ENCODE assay signal across 10 cellular contexts in the genomic region with DNA sequence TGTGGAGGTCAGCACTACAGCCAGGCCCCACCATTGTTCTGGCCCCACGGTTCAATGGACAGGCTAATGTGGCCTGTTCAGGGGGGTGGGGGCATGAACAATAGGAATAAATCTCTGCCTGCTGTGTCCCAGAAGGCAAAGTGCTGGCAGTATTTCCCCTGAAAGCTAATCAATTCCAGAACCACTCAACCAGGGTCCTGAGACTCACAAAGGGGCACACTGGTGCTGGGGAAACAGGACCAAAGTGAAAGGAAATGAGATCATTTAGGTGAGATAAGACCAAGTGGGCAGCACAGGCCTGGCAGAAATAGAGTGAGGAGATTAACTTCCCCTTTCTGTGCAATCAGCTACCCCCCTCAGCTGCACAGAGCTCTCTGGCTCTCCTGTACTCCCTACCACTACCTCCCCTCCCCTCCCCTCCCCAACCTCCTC. TPM values are rescaled to one million over a fixed set of nuclear protein-coding genes. Genes with fewer than 3 reads are reported as not detected.
DNase-seq lines count a peak whose midpoint lies in the region; ATAC-seq and TF ChIP-seq lines count a peak whose summit lies in the region.
"Had no signal": no experiment of that assay in that cellular context is flagged by ENCODE, and none has a peak within 500 bp of the region (broad histone marks: within the 10 kb centered on the region; RNA-seq: fewer than 3 reads in every experiment).

No MANE protein-coding gene starts in this region.

- TF ChIP-seq POLR2A in gastrocnemius medialis (IDR thresholded peaks at IDR 0.05): no peak

- H3K9ac ChIP-seq in OCI-LY1 (ENCODE audit: low read length): peak overlapping the region; percentile 70

- H3K27me3 Mint-ChIP-seq in naive B cell: peaks cover 40 to 44% (median 42%) of the 10 kb centered on the region in 3 donors
- H3K27me3 Mint-ChIP-seq: naive thymus-derived CD4-positive, alpha-beta T cell had no signal

- H3K4me1 ChIP-seq in OCI-LY1 (ENCODE audit: insufficient read depth, low read length, severe bottlenecking) (peaks cover 84% of the 10 kb centered on the region), gastrocnemius medialis (no peaks in the 10 kb centered on the region)

- H3K4me2 ChIP-seq in OCI-LY1 (ENCODE audit: low read length): peak overlapping the region; percentile 60

- H3K9me3 ChIP-seq in OCI-LY1 (ENCODE audit: low read length): no peaks in the 10 kb centered on the region
- H3K9me3 ChIP-seq in gastrocnemius medialis: no peaks in the 10 kb centered on the region

- H4K20me1 ChIP-seq in OCI-LY1 (ENCODE audit: insufficient read depth, low read length): no peaks in the 10 kb centered on the region

- peak overlapping the region; percentile 72 to 99 (median 87) for H3K27ac Mint-ChIP-seq in naive B cell
- H3K27ac Mint-ChIP-seq: naive thymus-derived CD4-positive, alpha-beta T cell had no signal

- H2AFZ ChIP-seq in OCI-LY1 (ENCODE audit: low read length): no peak overlapping the region

- peaks cover 49 to 81% (median 78%) of the 10 kb centered on the region in 3 donors for H3K4me1 Mint-ChIP-seq in naive B cell

- H3K9me2 ChIP-seq in OCI-LY1 (ENCODE audit: low read depth, low read length): no peaks in the 10 kb centered on the region

- TF ChIP-seq CTCF in OCI-LY1 (IDR thresholded peaks at IDR 0.05; ENCODE audit: low read length) (no peak), gastrocnemius medialis (IDR thresholded peaks at IDR 0.05 in 4 of 5, conservative IDR thresholded peaks at IDR 0.05 in 1 of 5) (no peak)

- DNase-seq in naive B cell (peak; percentile 73), NCI-H345 (lab: John Stamatoyannopoulos, UW) (no peak), NCI-H2081 treated with DMSO at 0.1 percent for 48 hours (lab: John Stamatoyannopoulos, UW) (no peak), NCI-H226 (no peak), gastrocnemius medialis (no peak)
- DNase-seq: effector CD4-positive, alpha-beta T cell; naive thymus-derived CD4-positive, alpha-beta T cell had no signal

- peaks cover 3 to 5% of the 10 kb centered on the region in 2 donors for H3K36me3 Mint-ChIP-seq in naive B cell

- H3K27ac ChIP-seq in OCI-LY1 (ENCODE audit: low read depth, low read length, poor library complexity, severe bottlenecking): peak overlapping the region; percentile 98
- H3K27ac ChIP-seq in gastrocnemius medialis: no peak overlapping the region

- H3K27me3 ChIP-seq in OCI-LY1 (ENCODE audit: insufficient read depth, low read length) (no peaks in the 10 kb centered on the region), gastrocnemius medialis (no peaks in the 10 kb centered on the region)

- H3K4me3 ChIP-seq in OCI-LY1 (ENCODE audit: low read depth, low read length, poor library complexity, severe bottlenecking) (peak overlapping the region; percentile 20), gastrocnemius medialis (no peak overlapping the region)

- H3K36me3 ChIP-seq in OCI-LY1 (ENCODE audit: insufficient read depth, low read length): no peaks in the 10 kb centered on the region
- H3K36me3 ChIP-seq in gastrocnemius medialis: no peaks in the 10 kb centered on the region

- in situ Hi-C loops in gastrocnemius medialis (cut with MboI; ENCODE audit: low sequenced_read_pairs in 4 of 4): loop anchor here in 2 of 4 donors (10.0 kb wide), 2 partner anchors 278 to 548 kb away; no protein-coding TSS in a partner anchor

- H3K79me2 ChIP-seq in OCI-LY1 (ENCODE audit: insufficient read depth, low read length): no peaks in the 10 kb centered on the region

- peak overlapping the region in 7 of 8 donors; percentile 25 to 88 (median 73) for H3K4me3 Mint-ChIP-seq in naive B cell
- H3K4me3 Mint-ChIP-seq: naive thymus-derived CD4-positive, alpha-beta T cell had no signal

- H3F3A ChIP-seq in OCI-LY1 (ENCODE audit: insufficient read depth, low read length): peaks cover 15% of the 10 kb centered on the region; the same call in 1 of the 2 replicates

- intact Hi-C loops in gastrocnemius medialis (cut with DNase I; ENCODE audit: low total_unique reads): no loop called here

- peak; percentile 52 for ATAC-seq in GM19023 (IDR thresholded peaks at IDR 0.05; ENCODE audit: unreplicated experiment)
- peak; percentile 62 for ATAC-seq in HG02885 (IDR thresholded peaks at IDR 0.05; ENCODE audit: poor library complexity, unreplicated experiment)
- peak; percentile 55 to 57 for ATAC-seq in naive B cell (ENCODE audit: low read depth in 2 of 2)
- ATAC-seq in gastrocnemius medialis: no peak
- ATAC-seq: naive thymus-derived CD4-positive, alpha-beta T cell had no signal

- H3K9me3 Mint-ChIP-seq in naive B cell: peaks cover 0 to 6% (median 0%) of the 10 kb centered on the region in 7 donors

RNA-seq across cellular contexts. Expression of a gene that starts 11.5 kb away (rescaled TPM):
- polyA plus RNA-seq in naive B cell (ENCODE audit: low read depth in 6 of 6): not detected
- total RNA-seq in gastrocnemius medialis: 1 to 10 TPM in 1 of 4 donors, not detected in 3; 2.1 TPM

RNA-seq across cellular contexts. Expression of a gene that starts 34.5 kb away (rescaled TPM):
- 10 to 100 TPM; 12.0 to 32.7 (median 19.7) TPM for polyA plus RNA-seq in naive B cell (ENCODE audit: low read depth in 6 of 6)
- total RNA-seq in gastrocnemius medialis: 10 to 100 TPM in 1 of 4 donors, 1 to 10 TPM in 3; 7.3 to 10.7 (median 8.0) TPM

RNA-seq across cellular contexts. Expression of a gene that starts 37.9 kb away (rescaled TPM):
- polyA plus RNA-seq in naive B cell (ENCODE audit: low read depth in 6 of 6): 10 to 100 TPM; 31.3 to 41.1 (median 37.7) TPM
- 10 to 100 TPM; 15.1 to 24.7 (median 23.0) TPM for total RNA-seq in gastrocnemius medialis

Comparison
In these comparisons a context has a peak if more than half of its experiments do, and no peak if none do; other contexts are left out.
1. ATAC-seq: peak in GM19023 (single experiment), HG02885 (single experiment) and naive B cell (2 of 2); none in gastrocnemius medialis (0 of 2).